15 cellular contexts compared by ENCODE assay signal in genomic region chr9:121538221-121538620, GRCh38. TPM values are rescaled to one million over a fixed set of nuclear protein-coding genes. Genes with fewer than 3 reads are reported as not detected.
DNase-seq lines count a peak whose midpoint lies in the region; ATAC-seq, FAIRE-seq and TF ChIP-seq lines count a peak whose summit lies in the region.
"Had no signal": no experiment of that assay in that cellular context is flagged by ENCODE, and none has a peak within 500 bp of the region (broad histone marks: within the 10 kb centered on the region; RNA-seq: fewer than 3 reads in every experiment).

No MANE protein-coding gene starts in this region.

- H2AFZ ChIP-seq in keratinocyte (ENCODE audit: control insufficient read depth, low read length) = no peak overlapping the region

- dilution Hi-C loops in keratinocyte (cut with MboI; ENCODE audit: extremely low pct_ligation_motif_present, low sequenced_read_pairs) = no loop called here

- TF ChIP-seq CTCF in GM12872 (IDR thresholded peaks at IDR 0.05; ENCODE audit: insufficient read depth, low read depth, low read length) = peak; percentile 15; the same call in 1 of the 3 replicates
- peak; percentile 11 for TF ChIP-seq CTCF in MCF 10A (IDR thresholded peaks at IDR 0.05; ENCODE audit: unreplicated experiment)
- TF ChIP-seq CTCF in keratinocyte (optimal IDR thresholded peaks at IDR 0.05 in 1 of 3, IDR thresholded peaks at IDR 0.05 in 1 of 3, conservative IDR thresholded peaks at IDR 0.05 in 1 of 3; ENCODE audit: extremely low read depth in 1 of 3, insufficient read depth in 2 of 3, low read length in 3 of 3) = peak in 2 of 3 experiments; percentile 38 to 60
- no peak for TF ChIP-seq CTCF in type B pancreatic cell (conservative IDR thresholded peaks at IDR 0.05)
- no peak; the same call in 1 of the 2 replicates for TF ChIP-seq CTCF in RWPE1 (conservative IDR thresholded peaks at IDR 0.05; ENCODE audit: low read depth)

- CTCF ChIA-PET in MCF 10A (lab: Yijun Ruan, JAX) = interaction anchor here (0.5 to 1.8 kb wide), 11 partner anchors 8 to 457 kb away, joined by 3 to 9 read pairs (median 3); no protein-coding TSS in a partner anchor
- CTCF ChIA-PET in RWPE1 (lab: Yijun Ruan, JAX) = interaction anchor here (0.6 to 1.3 kb wide), 9 partner anchors 8 to 566 kb away, joined by 3 to 5 read pairs (median 3); no protein-coding TSS in a partner anchor

- no peaks in the 10 kb centered on the region for H3K9me1 ChIP-seq in keratinocyte (ENCODE audit: control insufficient read depth, extremely low read depth, insufficient read depth, low read length)

- H3K9me3 Mint-ChIP-seq in MCF 10A (ENCODE audit: unreplicated experiment) = no peaks in the 10 kb centered on the region
- H3K9me3 Mint-ChIP-seq in type B pancreatic cell = no peaks in the 10 kb centered on the region
- H3K9me3 Mint-ChIP-seq: activated T-cell treated with anti-CD3 and anti-CD28 coated beads, Interleukin-2, amount 50 U/mL, for 72 hours had no signal

- H3K27me3 Mint-ChIP-seq in MCF 10A (ENCODE audit: insufficient read depth, unreplicated experiment) (peaks cover 5% of the 10 kb centered on the region), type B pancreatic cell (peaks cover 8% of the 10 kb centered on the region)

- no peak for FAIRE-seq in keratinocyte (lab: Jason Lieb, UNC)

- no TSS peak for BruUV-seq in MCF 10A (replicated peaks; lab: Mats Ljungman, UMichigan)

- H4K20me1 ChIP-seq in keratinocyte (ENCODE audit: control insufficient read depth, extremely low read depth, insufficient read depth, low read length) = no peaks in the 10 kb centered on the region

- H3K4me3 ChIP-seq in keratinocyte (ENCODE audit: control insufficient read depth in 2 of 3, extremely low read depth in 1 of 3, insufficient read depth in 2 of 3, low read depth in 1 of 3, low read length in 3 of 3) = no peak overlapping the region
- H3K4me3 ChIP-seq: SJCRH30 had no signal

- H3K4me3 Mint-ChIP-seq in MCF 10A (ENCODE audit: unreplicated experiment) = no peak overlapping the region
- no peak overlapping the region for H3K4me3 Mint-ChIP-seq in type B pancreatic cell
- H3K4me3 Mint-ChIP-seq: activated T-cell treated with anti-CD3 and anti-CD28 coated beads, Interleukin-2, amount 50 U/mL, for 72 hours; CD4-positive, alpha-beta memory T cell had no signal

- no peaks in the 10 kb centered on the region for H3K27me3 ChIP-seq in keratinocyte (ENCODE audit: control insufficient read depth, extremely low read depth, insufficient read depth, low read length)
- H3K27me3 ChIP-seq: SJCRH30 had no signal

- POLR2A ChIA-PET in MCF 10A (lab: Yijun Ruan, JAX) = no interaction called here
- POLR2A ChIA-PET in RWPE1 (lab: Yijun Ruan, JAX; ENCODE audit: low non-redundant PET) = no interaction called here

- no peaks in the 10 kb centered on the region for H3K79me2 ChIP-seq in keratinocyte (ENCODE audit: control insufficient read depth, insufficient read depth, low read length)

- no peaks in the 10 kb centered on the region for H3K36me3 Mint-ChIP-seq in MCF 10A (ENCODE audit: insufficient read depth, unreplicated experiment)
- H3K36me3 Mint-ChIP-seq in type B pancreatic cell = no peaks in the 10 kb centered on the region
- H3K36me3 Mint-ChIP-seq: CD4-positive, alpha-beta memory T cell had no signal

- no peak overlapping the region for H3K9ac ChIP-seq in keratinocyte (ENCODE audit: control insufficient read depth, extremely low read depth, insufficient read depth, low read length)
- H3K9ac ChIP-seq: KMS-11 had no signal

- no peak overlapping the region for H3K4me2 ChIP-seq in keratinocyte (ENCODE audit: control insufficient read depth, extremely low read depth, insufficient read depth, low read depth, low read length)
- H3K4me2 ChIP-seq: KMS-11 had no signal

- H3K27ac ChIP-seq in keratinocyte (ENCODE audit: control insufficient read depth, insufficient read depth, low read length) (no peak overlapping the region), RWPE1 (no peak overlapping the region)
- H3K27ac ChIP-seq: KMS-11, SJCRH30 had no signal

- peak; percentile 41 for DNase-seq in NCI-H2196 (lab: John Stamatoyannopoulos, UW; ENCODE audit: unreplicated experiment)
- peak; percentile 41 for DNase-seq in MCF 10A (ENCODE audit: unreplicated experiment)
- no peak for DNase-seq in keratinocyte (ENCODE audit: low read depth, low spot score)
- no peak for DNase-seq in type B pancreatic cell (ENCODE audit: extremely low spot score, unreplicated experiment)
- no peak for DNase-seq in RWPE1 (ENCODE audit: low spot score)
- DNase-seq: activated CD4-positive, alpha-beta T cell treated with anti-CD3 and anti-CD28 coated beads for 1 hour; activated T-cell treated with anti-CD3 and anti-CD28 coated beads, Interleukin-2, amount 50 U/mL, for 72 hours; CD4-positive, alpha-beta memory T cell; NCI-H2171 treated with DMSO at 0.1 percent for 48 hours had no signal

- H3K4me1 Mint-ChIP-seq in MCF 10A (ENCODE audit: insufficient read depth, unreplicated experiment) = no peaks in the 10 kb centered on the region
- H3K4me1 Mint-ChIP-seq in type B pancreatic cell (ENCODE audit: unreplicated experiment) = peaks cover 4% of the 10 kb centered on the region
- H3K4me1 Mint-ChIP-seq: CD4-positive, alpha-beta memory T cell had no signal

- ATAC-seq in HG03432 (IDR thresholded peaks at IDR 0.05; ENCODE audit: unreplicated experiment) (no peak), HG03342 (IDR thresholded peaks at IDR 0.05; ENCODE audit: unreplicated experiment) (no peak)
- ATAC-seq: activated T-cell treated with anti-CD3 and anti-CD28 coated beads, Interleukin-2, amount 50 U/mL, for 72 hours had no signal

- intact Hi-C loops in MCF 10A (cut with micrococcal nuclease) = loop anchor here (2.0 to 10.0 kb wide), 3 partner anchors 75 to 325 kb away; no protein-coding TSS in a partner anchor

- H3K9me3 ChIP-seq in keratinocyte (ENCODE audit: control insufficient read depth, low read depth, low read length) = no peaks in the 10 kb centered on the region
- H3K9me3 ChIP-seq: SJCRH30 had no signal

- H3K4me1 ChIP-seq in keratinocyte (ENCODE audit: control insufficient read depth, extremely low read depth, insufficient read depth, low read length) = no peaks in the 10 kb centered on the region
- H3K4me1 ChIP-seq: SJCRH30 had no signal

- no peaks in the 10 kb centered on the region for H3K36me3 ChIP-seq in keratinocyte (ENCODE audit: control insufficient read depth in 2 of 2, extremely low read depth in 1 of 2, insufficient read depth in 2 of 2, low read length in 2 of 2)
- H3K36me3 ChIP-seq: SJCRH30 had no signal

- H3K27ac Mint-ChIP-seq in MCF 10A (ENCODE audit: low read depth, unreplicated experiment) (no peak overlapping the region), type B pancreatic cell (no peak overlapping the region)
- H3K27ac Mint-ChIP-seq: activated T-cell treated with anti-CD3 and anti-CD28 coated beads, Interleukin-2, amount 50 U/mL, for 72 hours; CD4-positive, alpha-beta memory T cell had no signal

RNA-seq across cellular contexts. Expression of gene GGTA1, which starts 38.6 kb away (rescaled TPM):
- not detected in 2 replicates for total RNA-seq in MCF 10A (2022)
- polyA plus RNA-seq in keratinocyte = 0.05 TPM in 1 of 3 replicates, not detected in the others
- polyA plus RNA-seq in keratinocyte (2011; ENCODE audit: low read depth) = 0.41 TPM
- not detected in 2 replicates for polyA plus RNA-seq in keratinocyte (2011; cell fraction: cytosol; rRNA removed)
- polyA plus RNA-seq in keratinocyte (2011; cell fraction: nucleus; rRNA removed) = not detected in 2 replicates
- polyA plus RNA-seq in keratinocyte (2012; ENCODE audit: low replicate concordance) = 0.20 TPM in 1 of 2 replicates, not detected in the other
- not detected in 3 replicates for polyA minus RNA-seq in keratinocyte
- polyA minus RNA-seq in keratinocyte (2011; cell fraction: cytosol; rRNA and poly(A)+ RNA removed) = not detected
- not detected in 2 replicates for polyA minus RNA-seq in keratinocyte (2011; cell fraction: nucleus; rRNA and poly(A)+ RNA removed)
- total RNA-seq in type B pancreatic cell (ENCODE audit: low replicate concordance) = not detected in 2 replicates
- total RNA-seq: activated T-cell treated with anti-CD3 and anti-CD28 coated beads, Interleukin-2, amount 50 U/mL, for 72 hours; CD4-positive, alpha-beta memory T cell; SJCRH30 had no signal
- polyA plus RNA-seq: CD4-positive, alpha-beta memory T cell; neural cell had no signal

Comparison
In these comparisons a context has a peak if more than half of its experiments do, and no peak if none do; other contexts are left out.
1. CTCF ChIP-seq: peak in GM12872 (single experiment), MCF 10A (single experiment) and keratinocyte (2 of 3); none in type B pancreatic cell (single experiment) and RWPE1 (single experiment).
2. DNase-seq: peak in NCI-H2196 (single experiment) and MCF 10A (single experiment); none in keratinocyte (single experiment), type B pancreatic cell (single experiment) and RWPE1 (single experiment).